1 cellular context compared by ENCODE assay signal in genomic region chr17:81870155-81870977, GRCh38.
TF ChIP-seq lines count a peak whose summit lies in the region.

No MANE protein-coding gene starts in this region.

TF ChIP-seq in HepG2, 621 proteins besides CTCF, POLR2A, EP300 and RAD21 (continued from another document and continues in another):
- TF ChIP-seq ZNF34 (CRISPR knock-in tag; IDR thresholded peaks at IDR 0.05; ENCODE audit: borderline replicate concordance) (no peak), CBFB (CRISPR knock-in tag; IDR thresholded peaks at IDR 0.05) (no peak), REXO4 (CRISPR knock-in tag; IDR thresholded peaks at IDR 0.05; ENCODE audit: borderline replicate concordance) (no peak), ZNF646 (CRISPR knock-in tag; IDR thresholded peaks at IDR 0.05) (no peak), MED13 (CRISPR knock-in tag; IDR thresholded peaks at IDR 0.05) (no peak), HMGXB3 (CRISPR knock-in tag; IDR thresholded peaks at IDR 0.05; ENCODE audit: borderline replicate concordance) (peak; percentile 57), ZBTB26 (CRISPR knock-in tag; IDR thresholded peaks at IDR 0.05; ENCODE audit: borderline replicate concordance) (no peak), PAXIP1 (CRISPR knock-in tag; conservative IDR thresholded peaks at IDR 0.05) (no peak), FOXP1 (IDR thresholded peaks at IDR 0.05) (no peak), FOXP1 (CRISPR knock-in tag; IDR thresholded peaks at IDR 0.05) (no peak), KDM2A (CRISPR knock-in tag; IDR thresholded peaks at IDR 0.05; ENCODE audit: borderline replicate concordance, low read depth) (peak; percentile 76), ZNF543 (CRISPR knock-in tag; IDR thresholded peaks at IDR 0.05) (peak; percentile 67; the same call in 1 of the 2 replicates), MBNL3 (CRISPR knock-in tag; conservative IDR thresholded peaks at IDR 0.05) (no peak), HHEX (CRISPR knock-in tag; IDR thresholded peaks at IDR 0.05) (no peak), ZNF572 (CRISPR knock-in tag; IDR thresholded peaks at IDR 0.05) (peak; percentile 86), ZNF329 (CRISPR knock-in tag; IDR thresholded peaks at IDR 0.05; ENCODE audit: low read depth) (no peak), ZNF891 (CRISPR knock-in tag; IDR thresholded peaks at IDR 0.05) (no peak), ZNF335 (CRISPR knock-in tag; IDR thresholded peaks at IDR 0.05) (0 out of 2 replicates have a peak, but pooled peaks have one; percentile 29), ZUFSP (CRISPR knock-in tag; IDR thresholded peaks at IDR 0.05; ENCODE audit: borderline replicate concordance) (no peak), HCFC1 (IDR thresholded peaks at IDR 0.05; ENCODE audit: low read depth, low read length) (no peak; the same call in 1 of the 2 replicates), NFE2 (CRISPR knock-in tag; IDR thresholded peaks at IDR 0.05) (no peak), ZBTB39 (CRISPR knock-in tag; IDR thresholded peaks at IDR 0.05) (no peak), GATAD2A (CRISPR knock-in tag; IDR thresholded peaks at IDR 0.05) (no peak), BORCS8-MEF2B (CRISPR knock-in tag; IDR thresholded peaks at IDR 0.05) (no peak)
- TF ChIP-seq, protein P1, sequence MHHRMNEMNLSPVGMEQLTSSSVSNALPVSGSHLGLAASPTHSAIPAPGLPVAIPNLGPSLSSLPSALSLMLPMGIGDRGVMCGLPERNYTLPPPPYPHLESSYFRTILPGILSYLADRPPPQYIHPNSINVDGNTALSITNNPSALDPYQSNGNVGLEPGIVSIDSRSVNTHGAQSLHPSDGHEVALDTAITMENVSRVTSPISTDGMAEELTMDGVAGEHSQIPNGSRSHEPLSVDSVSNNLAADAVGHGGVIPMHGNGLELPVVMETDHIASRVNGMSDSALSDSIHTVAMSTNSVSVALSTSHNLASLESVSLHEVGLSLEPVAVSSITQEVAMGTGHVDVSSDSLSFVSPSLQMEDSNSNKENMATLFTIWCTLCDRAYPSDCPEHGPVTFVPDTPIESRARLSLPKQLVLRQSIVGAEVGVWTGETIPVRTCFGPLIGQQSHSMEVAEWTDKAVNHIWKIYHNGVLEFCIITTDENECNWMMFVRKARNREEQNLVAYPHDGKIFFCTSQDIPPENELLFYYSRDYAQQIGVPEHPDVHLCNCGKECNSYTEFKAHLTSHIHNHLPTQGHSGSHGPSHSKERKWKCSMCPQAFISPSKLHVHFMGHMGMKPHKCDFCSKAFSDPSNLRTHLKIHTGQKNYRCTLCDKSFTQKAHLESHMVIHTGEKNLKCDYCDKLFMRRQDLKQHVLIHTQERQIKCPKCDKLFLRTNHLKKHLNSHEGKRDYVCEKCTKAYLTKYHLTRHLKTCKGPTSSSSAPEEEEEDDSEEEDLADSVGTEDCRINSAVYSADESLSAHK (CRISPR knock-in tag; IDR thresholded peaks at IDR 0.05; ENCODE audit: borderline replicate concordance), result no peak
- TF ChIP-seq, protein P2, sequence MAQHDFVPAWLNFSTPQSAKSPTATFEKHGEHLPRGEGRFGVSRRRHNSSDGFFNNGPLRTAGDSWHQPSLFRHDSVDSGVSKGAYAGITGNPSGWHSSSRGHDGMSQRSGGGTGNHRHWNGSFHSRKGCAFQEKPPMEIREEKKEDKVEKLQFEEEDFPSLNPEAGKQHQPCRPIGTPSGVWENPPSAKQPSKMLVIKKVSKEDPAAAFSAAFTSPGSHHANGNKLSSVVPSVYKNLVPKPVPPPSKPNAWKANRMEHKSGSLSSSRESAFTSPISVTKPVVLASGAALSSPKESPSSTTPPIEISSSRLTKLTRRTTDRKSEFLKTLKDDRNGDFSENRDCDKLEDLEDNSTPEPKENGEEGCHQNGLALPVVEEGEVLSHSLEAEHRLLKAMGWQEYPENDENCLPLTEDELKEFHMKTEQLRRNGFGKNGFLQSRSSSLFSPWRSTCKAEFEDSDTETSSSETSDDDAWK (CRISPR knock-in tag; IDR thresholded peaks at IDR 0.05), result no peak
- TF ChIP-seq, protein P3, sequence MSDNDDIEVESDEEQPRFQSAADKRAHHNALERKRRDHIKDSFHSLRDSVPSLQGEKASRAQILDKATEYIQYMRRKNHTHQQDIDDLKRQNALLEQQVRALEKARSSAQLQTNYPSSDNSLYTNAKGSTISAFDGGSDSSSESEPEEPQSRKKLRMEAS (IDR thresholded peaks at IDR 0.05), result peak; percentile 38
- TF ChIP-seq, protein P4, sequence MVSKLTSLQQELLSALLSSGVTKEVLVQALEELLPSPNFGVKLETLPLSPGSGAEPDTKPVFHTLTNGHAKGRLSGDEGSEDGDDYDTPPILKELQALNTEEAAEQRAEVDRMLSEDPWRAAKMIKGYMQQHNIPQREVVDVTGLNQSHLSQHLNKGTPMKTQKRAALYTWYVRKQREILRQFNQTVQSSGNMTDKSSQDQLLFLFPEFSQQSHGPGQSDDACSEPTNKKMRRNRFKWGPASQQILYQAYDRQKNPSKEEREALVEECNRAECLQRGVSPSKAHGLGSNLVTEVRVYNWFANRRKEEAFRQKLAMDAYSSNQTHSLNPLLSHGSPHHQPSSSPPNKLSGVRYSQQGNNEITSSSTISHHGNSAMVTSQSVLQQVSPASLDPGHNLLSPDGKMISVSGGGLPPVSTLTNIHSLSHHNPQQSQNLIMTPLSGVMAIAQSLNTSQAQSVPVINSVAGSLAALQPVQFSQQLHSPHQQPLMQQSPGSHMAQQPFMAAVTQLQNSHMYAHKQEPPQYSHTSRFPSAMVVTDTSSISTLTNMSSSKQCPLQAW (CRISPR knock-in tag; IDR thresholded peaks at IDR 0.05), result peak; percentile 77
